In genomic region chr17:17206149-17206912, GRCh38 we compare ENCODE assay signal across 8 cellular contexts. TPM values are rescaled to one million over a fixed set of nuclear protein-coding genes. Genes with fewer than 3 reads are reported as not detected.
DNase-seq lines count a peak whose midpoint lies in the region; ATAC-seq and TF ChIP-seq lines count a peak whose summit lies in the region.

Gene PLD6, minus strand, starts transcription at chr17:17206333. Its CDS starts 47 bp downstream, at chr17:17206286.

- H3K36me3 Mint-ChIP-seq in GM23338 (ENCODE audit: low read depth) = no peaks in the 10 kb centered on the region; the same call in 2 of the 3 replicates
- H3K36me3 Mint-ChIP-seq in activated naive CD8-positive, alpha-beta T cell = peaks cover 2% of the 10 kb centered on the region

- H3F3A ChIP-seq in GM23338 (replicated peaks; ENCODE audit: low read depth) = peaks cover 3% of the 10 kb centered on the region; the same call in 1 of the 2 replicates
- H3F3A ChIP-seq in SU-DHL-6 (ENCODE audit: insufficient read depth) = peaks cover 16% of the 10 kb centered on the region; the same call in 1 of the 2 replicates

- H4K20me1 ChIP-seq in GM23338 (replicated peaks; ENCODE audit: insufficient read depth) (no peaks in the 10 kb centered on the region; the same call in 1 of the 2 replicates), SU-DHL-6 (ENCODE audit: low read depth, low read length) (no peaks in the 10 kb centered on the region)

- H2AFZ ChIP-seq in GM23338 (peak within 1 kb of the TSS; percentile 38; the same call in 1 of the 2 replicates), SU-DHL-6 (ENCODE audit: low read depth, low read length, severe bottlenecking) (peak within 1 kb of the TSS; percentile 39)

- H3K27me3 ChIP-seq in GM23338 (ENCODE audit: insufficient read depth) (no peaks in the 10 kb centered on the region), SU-DHL-6 (ENCODE audit: low read length) (no peaks in the 10 kb centered on the region), left ventricle myocardium inferior (ENCODE audit: low read depth) (no peaks in the 10 kb centered on the region)

- peak; percentile 29 for DNase-seq in DMS153 treated with DMSO at 0.1 percent for 48 hours (lab: John Stamatoyannopoulos, UW; ENCODE audit: unreplicated experiment)
- no peak for DNase-seq in GM23338 (ENCODE audit: low spot score)
- peak; percentile 62 for DNase-seq in NCI-H1092 treated with DMSO at 0.1 percent for 48 hours (lab: John Stamatoyannopoulos, UW)
- peak; percentile 69 for DNase-seq in left ventricle myocardium inferior
- peak; percentile 90 for DNase-seq in stimulated activated CD4-positive, alpha-beta T cell treated with anti-CD3 and anti-CD28 coated beads, Interleukin-12 subunit alpha, Interleukin-12 subunit beta, amount 100 ng/mL, for 4 hours
- no peak for DNase-seq in cerebellum (ENCODE audit: low spot score)

- no peaks in the 10 kb centered on the region for H3K4me1 ChIP-seq in GM23338 (ENCODE audit: insufficient read depth)
- peaks cover 52% of the 10 kb centered on the region for H3K4me1 ChIP-seq in left ventricle myocardium inferior

- H3K4me2 ChIP-seq in GM23338 (no peak within 1 kb of the TSS), SU-DHL-6 (ENCODE audit: low read depth, low read length, poor library complexity, severe bottlenecking) (peak within 1 kb of the TSS; percentile 55)

- no peaks in the 10 kb centered on the region for H3K9me2 ChIP-seq in GM23338 (ENCODE audit: insufficient read depth)
- H3K9me2 ChIP-seq in SU-DHL-6 (replicated peaks; ENCODE audit: insufficient read depth, low read length) = no peaks in the 10 kb centered on the region

- no peaks in the 10 kb centered on the region; the same call in 2 of the 3 replicates for H3K4me1 Mint-ChIP-seq in GM23338
- peaks cover 17% of the 10 kb centered on the region for H3K4me1 Mint-ChIP-seq in activated naive CD8-positive, alpha-beta T cell (ENCODE audit: low read depth)

- H3K27ac ChIP-seq in GM23338 (ENCODE audit: low read depth) (no peak within 1 kb of the TSS), SU-DHL-6 (ENCODE audit: low read depth, low read length) (peak within 1 kb of the TSS; percentile 74), left ventricle myocardium inferior (replicated peaks) (peak within 1 kb of the TSS; percentile 87)

- no peak for TF ChIP-seq CTCF in GM23338 (conservative IDR thresholded peaks at IDR 0.05; ENCODE audit: low read depth in 2 of 2)
- no peak for TF ChIP-seq CTCF in SU-DHL-6 (IDR thresholded peaks at IDR 0.05; ENCODE audit: insufficient read depth, low read length, poor library complexity, severe bottlenecking)
- no peak for TF ChIP-seq CTCF in left ventricle myocardium inferior (IDR thresholded peaks at IDR 0.05; ENCODE audit: borderline replicate concordance)

- peak within 1 kb of the TSS; percentile 68 for H3K4me3 Mint-ChIP-seq in GM23338
- peak within 1 kb of the TSS; percentile 92 for H3K4me3 Mint-ChIP-seq in activated naive CD8-positive, alpha-beta T cell

- peak; percentile 67 for ATAC-seq in GM23338

- intact Hi-C loops in left ventricle myocardium inferior (cut with micrococcal nuclease) = no loop called here

- H3K9ac ChIP-seq in SU-DHL-6 (ENCODE audit: low read length) = peak within 1 kb of the TSS; percentile 68

- no peaks in the 10 kb centered on the region for H3K36me3 ChIP-seq in GM23338 (ENCODE audit: insufficient read depth)
- no peaks in the 10 kb centered on the region for H3K36me3 ChIP-seq in SU-DHL-6 (ENCODE audit: low read length)
- H3K36me3 ChIP-seq in left ventricle myocardium inferior = no peaks in the 10 kb centered on the region

- peaks cover 19% of the 10 kb centered on the region for H3K27me3 Mint-ChIP-seq in GM23338 (ENCODE audit: insufficient read depth, low read depth, poor library complexity)
- H3K27me3 Mint-ChIP-seq in activated naive CD8-positive, alpha-beta T cell = no peaks in the 10 kb centered on the region

- H3K4me3 ChIP-seq in GM23338 (no peak within 1 kb of the TSS), SU-DHL-6 (ENCODE audit: insufficient read depth, low read length, poor library complexity, severe bottlenecking) (peak within 1 kb of the TSS; percentile 56), left ventricle myocardium inferior (peak within 1 kb of the TSS; percentile 68)

- no peaks in the 10 kb centered on the region for H3K79me2 ChIP-seq in GM23338 (replicated peaks; ENCODE audit: insufficient read depth)
- H3K79me2 ChIP-seq in SU-DHL-6 (ENCODE audit: insufficient read depth, low read length) = peaks cover 22% of the 10 kb centered on the region

- no peak within 1 kb of the TSS for H3K27ac Mint-ChIP-seq in GM23338
- H3K27ac Mint-ChIP-seq in activated naive CD8-positive, alpha-beta T cell = peak within 1 kb of the TSS; percentile 98

- H3K9me3 ChIP-seq in SU-DHL-6 (ENCODE audit: insufficient read depth, low read length) (no peaks in the 10 kb centered on the region), left ventricle myocardium inferior (replicated peaks) (no peaks in the 10 kb centered on the region)

- H3K9me3 Mint-ChIP-seq in GM23338 = no peaks in the 10 kb centered on the region
- H3K9me3 Mint-ChIP-seq in activated naive CD8-positive, alpha-beta T cell (ENCODE audit: low read depth) = no peaks in the 10 kb centered on the region

TF ChIP-seq in GM23338, 12 proteins besides CTCF, POLR2A, EP300 and RAD21 (continues in another document):
- TF ChIP-seq EZH2 (IDR thresholded peaks at IDR 0.05; ENCODE audit: low read depth, unreplicated experiment) = no peak
- TF ChIP-seq CREB1 (CRISPR knock-in tag; IDR thresholded peaks at IDR 0.05; ENCODE audit: low read depth) = no peak
- TF ChIP-seq NANOG (IDR thresholded peaks at IDR 0.05; ENCODE audit: borderline replicate concordance) = no peak
- TF ChIP-seq ETS1 (IDR thresholded peaks at IDR 0.05) = no peak
- TF ChIP-seq ZNF331 (CRISPR knock-in tag; IDR thresholded peaks at IDR 0.05; ENCODE audit: low read depth) = no peak
- no peak for TF ChIP-seq EZH2phosphoT487 (IDR thresholded peaks at IDR 0.05; ENCODE audit: unreplicated experiment)
- TF ChIP-seq POLR2AphosphoS5 (IDR thresholded peaks at IDR 0.05; ENCODE audit: low read depth) = no peak

RNA-seq across cellular contexts. Expression of gene PLD6, which starts in this region (rescaled TPM):
- not detected in 2 replicates for total RNA-seq in GM23338 (2014; rRNA removed; shearing (Covaris generic))
- 0.16 TPM in 1 of 2 replicates, not detected in the other for polyA plus RNA-seq in GM23338 (2016; fragmentation: Nextera tagmentation; extraction: Ambion mirVana)
- 7.3 TPM for total RNA-seq in left ventricle myocardium inferior
- total RNA-seq in cerebellum = 6.8 TPM

Comparison
In these comparisons a context has a peak if more than half of its experiments do, and no peak if none do; other contexts are left out.
1. Peak in ATAC-seq in GM23338; RNA of the gene not detected or under 1 TPM.
2. DNase-seq: peak in DMS153 treated with DMSO at 0.1 percent for 48 hours (single experiment), NCI-H1092 treated with DMSO at 0.1 percent for 48 hours (single experiment), left ventricle myocardium inferior (single experiment) and stimulated activated CD4-positive, alpha-beta T cell treated with anti-CD3 and anti-CD28 coated beads, Interleukin-12 subunit alpha, Interleukin-12 subunit beta, amount 100 ng/mL, for 4 hours (single experiment); none in GM23338 (single experiment) and cerebellum (single experiment).